ENCODE assay signal across 7 cellular contexts in genomic region chr15:41894251-41894790, GRCh38. TPM values are rescaled to one million over a fixed set of nuclear protein-coding genes. Genes with fewer than 3 reads are reported as not detected.
DNase-seq lines count a peak whose midpoint lies in the region; ATAC-seq and TF ChIP-seq lines count a peak whose summit lies in the region.

No MANE protein-coding gene starts in this region.

- no peaks in the 10 kb centered on the region for H3K36me3 ChIP-seq in BE2C

- ATAC-seq in GM21515 (IDR thresholded peaks at IDR 0.05; ENCODE audit: unreplicated experiment) = peak; percentile 16
- ATAC-seq in Right ventricle myocardium superior (ENCODE audit: poor library complexity) = peak; percentile 14
- ATAC-seq in stimulated activated naive CD8-positive, alpha-beta T cell treated with anti-CD3 and anti-CD28 coated beads, Interleukin-15, amount 100 ng/mL, for 72 hours = peak; percentile 1

- intact Hi-C loops in Right ventricle myocardium superior (cut with DNase I) = no loop called here

- peaks cover 43% of the 10 kb centered on the region for H3K4me1 Mint-ChIP-seq in stimulated activated naive CD8-positive, alpha-beta T cell treated with anti-CD3 and anti-CD28 coated beads, Interleukin-15, amount 100 ng/mL, for 72 hours

- no peaks in the 10 kb centered on the region for H3K27me3 Mint-ChIP-seq in stimulated activated naive CD8-positive, alpha-beta T cell treated with anti-CD3 and anti-CD28 coated beads, Interleukin-15, amount 100 ng/mL, for 72 hours

- no peaks in the 10 kb centered on the region for H3K9me3 Mint-ChIP-seq in stimulated activated naive CD8-positive, alpha-beta T cell treated with anti-CD3 and anti-CD28 coated beads, Interleukin-15, amount 100 ng/mL, for 72 hours

- peak overlapping the region in 1 of 2 donors; percentile 50 for H3K4me3 Mint-ChIP-seq in stimulated activated naive CD8-positive, alpha-beta T cell treated with anti-CD3 and anti-CD28 coated beads, Interleukin-15, amount 100 ng/mL, for 72 hours

- H3K27ac Mint-ChIP-seq in stimulated activated naive CD8-positive, alpha-beta T cell treated with anti-CD3 and anti-CD28 coated beads, Interleukin-15, amount 100 ng/mL, for 72 hours = peak overlapping the region in 1 of 2 donors; percentile 71

- H3K9me3 ChIP-seq in BE2C = no peaks in the 10 kb centered on the region

- no peak for TF ChIP-seq CTCF in BE2C (IDR thresholded peaks at IDR 0.05; ENCODE audit: low read depth, low read length)

- H3K4me1 ChIP-seq in BE2C = peaks cover 45% of the 10 kb centered on the region

- H3K4me3 ChIP-seq in BE2C (ENCODE audit: low read depth, low read length) = no peak overlapping the region

- peak; percentile 9 for DNase-seq in SW480 (ENCODE audit: low spot score)
- DNase-seq in Right ventricle myocardium superior = no peak
- DNase-seq in stimulated activated naive CD8-positive, alpha-beta T cell treated with anti-CD3 and anti-CD28 coated beads, Interleukin-15, amount 100 ng/mL, for 72 hours = no peak
- no peak for DNase-seq in NOMO-1 (lab: John Stamatoyannopoulos, UW; ENCODE audit: unreplicated experiment in 2 of 2)
- DNase-seq in BE2C = no peak
- DNase-seq in HPDE6-E6E7 (ENCODE audit: extremely low spot score) = no peak

- H3K27me3 ChIP-seq in BE2C = no peaks in the 10 kb centered on the region

RNA-seq across cellular contexts. Expression of gene SPTBN5, which starts 0.5 kb away (rescaled TPM):
- 3.4 TPM for total RNA-seq in Right ventricle myocardium superior
- 1.7 TPM for polyA plus RNA-seq in BE2C (2012; ENCODE audit: insufficient read depth, insufficient read length, low read depth)

RNA-seq across cellular contexts. Expression of gene PLA2G4B, which starts 55.7 kb away (rescaled TPM):
- total RNA-seq in Right ventricle myocardium superior = 3.6 TPM
- polyA plus RNA-seq in BE2C (2012; ENCODE audit: insufficient read depth, insufficient read length, low read depth) = 2.7 TPM
